ENCODE assay signal across 1 cellular context in genomic region chr19:56121180-56122167, GRCh38.
TF ChIP-seq lines count a peak whose summit lies in the region.

Gene ZNF787, minus strand, starts transcription at chr19:56121295. Its CDS starts 18,078 bp downstream, at chr19:56103217.

TF ChIP-seq in GM23338, 12 proteins besides CTCF, POLR2A, EP300 and RAD21 (continued from another document):
- TF ChIP-seq EZH2phosphoT487 (IDR thresholded peaks at IDR 0.05; ENCODE audit: unreplicated experiment) (no peak), JUNB (IDR thresholded peaks at IDR 0.05; ENCODE audit: unreplicated experiment) (no peak), STAT1 (IDR thresholded peaks at IDR 0.05; ENCODE audit: unreplicated experiment) (no peak), NANOG (IDR thresholded peaks at IDR 0.05; ENCODE audit: borderline replicate concordance) (no peak), EZH2 (IDR thresholded peaks at IDR 0.05; ENCODE audit: low read depth, unreplicated experiment) (no peak), REST (IDR thresholded peaks at IDR 0.05; ENCODE audit: unreplicated experiment) (no peak)
